13 cellular contexts compared by ENCODE assay signal in genomic region chr7:40595129-40595528, GRCh38.
DNase-seq lines count a peak whose midpoint lies in the region; ATAC-seq and TF ChIP-seq lines count a peak whose summit lies in the region.
"Had no signal": no experiment of that assay in that cellular context is flagged by ENCODE, and none has a peak within 500 bp of the region (broad histone marks: within the 10 kb centered on the region; RNA-seq: fewer than 3 reads in every experiment).

No MANE protein-coding gene starts in this region.

- no peaks in the 10 kb centered on the region for H3K27me3 Mint-ChIP-seq in T-helper 17 cell
- H3K27me3 Mint-ChIP-seq: CD8-positive, alpha-beta memory T cell had no signal

- H3K9me3 ChIP-seq in gastroesophageal sphincter (peaks cover 0 to 14% (median 0%) of the 10 kb centered on the region in 3 donors), sigmoid colon (no peaks in the 10 kb centered on the region), osteoblast (ENCODE audit: low read depth, low read length) (no peaks in the 10 kb centered on the region), T-helper 17 cell (ENCODE audit: control insufficient read depth, low read length, poor library complexity, severe bottlenecking) (no peaks in the 10 kb centered on the region)
- H3K9me3 ChIP-seq: A549 had no signal

- peak; percentile 56 for DNase-seq in amniotic epithelial cell (ENCODE audit: low read depth)
- DNase-seq in sigmoid colon = no peak
- no peak for DNase-seq in osteoblast (ENCODE audit: insufficient read length, low spot score, missing footprints)
- no peak for DNase-seq in T-helper 17 cell
- no peak for DNase-seq in activated CD4-positive, alpha-beta T cell treated with anti-CD3 and anti-CD28 coated beads, Interleukin-2, amount 50 U/mL, for 4 hours
- DNase-seq: CD8-positive, alpha-beta memory T cell; DMS53; HCEC 1CT; HFFc6 had no signal

- H3K27ac ChIP-seq in gastroesophageal sphincter = peak overlapping the region; percentile 39 to 53 (median 50)
- H3K27ac ChIP-seq in sigmoid colon = peak overlapping the region in 3 of 4 donors; percentile 14 to 42 (median 27)
- no peak overlapping the region for H3K27ac ChIP-seq in osteoblast (ENCODE audit: low read depth, low read length)
- H3K27ac ChIP-seq: A549 had no signal

- H3K79me2 ChIP-seq in osteoblast (ENCODE audit: insufficient read depth, low read length) = no peaks in the 10 kb centered on the region

- H3K27me3 ChIP-seq in gastroesophageal sphincter (no peaks in the 10 kb centered on the region), sigmoid colon (no peaks in the 10 kb centered on the region), osteoblast (ENCODE audit: insufficient read depth, low read length) (no peaks in the 10 kb centered on the region)

- no peak for ATAC-seq in gastroesophageal sphincter
- ATAC-seq in T-helper 17 cell = no peak
- ATAC-seq: A549, HepG2 had no signal

- H3K36me3 ChIP-seq in gastroesophageal sphincter (no peaks in the 10 kb centered on the region), sigmoid colon (no peaks in the 10 kb centered on the region), osteoblast (ENCODE audit: insufficient read depth, low read length) (no peaks in the 10 kb centered on the region)

- peaks cover 0 to 19% (median 6%) of the 10 kb centered on the region in 3 donors for H3K4me1 ChIP-seq in gastroesophageal sphincter
- peaks cover 0 to 40% (median 22%) of the 10 kb centered on the region in 4 donors for H3K4me1 ChIP-seq in sigmoid colon
- no peaks in the 10 kb centered on the region for H3K4me1 ChIP-seq in osteoblast (ENCODE audit: insufficient read depth, low read length)
- H3K4me1 ChIP-seq: A549 had no signal

- H3K27ac Mint-ChIP-seq in T-helper 17 cell = no peak overlapping the region
- H3K27ac Mint-ChIP-seq: CD14-positive monocyte; CD8-positive, alpha-beta memory T cell; HFFc6 had no signal

- no peaks in the 10 kb centered on the region for H4K20me1 ChIP-seq in osteoblast (ENCODE audit: insufficient read depth, low read length)

- TF ChIP-seq POLR2A in gastroesophageal sphincter (IDR thresholded peaks at IDR 0.05) (no peak), sigmoid colon (IDR thresholded peaks at IDR 0.05) (no peak)

- no peaks in the 10 kb centered on the region for H3K4me1 Mint-ChIP-seq in T-helper 17 cell

- intact Hi-C loops in sigmoid colon (cut with DNase I) = no loop called here

- 45 to 47% methylated on average over 6 of the region's 6 CpGs for WGBS in gastroesophageal sphincter (ENCODE audit: low coverage in 1 of 2), 2 donors
- 87 to 88% methylated on average over 6 of the region's 6 CpGs for WGBS in sigmoid colon, 2 donors

- no peak for TF ChIP-seq CTCF in gastroesophageal sphincter (IDR thresholded peaks at IDR 0.05)
- no peak for TF ChIP-seq CTCF in sigmoid colon (IDR thresholded peaks at IDR 0.05)
- TF ChIP-seq CTCF in osteoblast (IDR thresholded peaks at IDR 0.05; ENCODE audit: extremely low read depth, low read depth, low read length) = no peak

- H3K4me3 Mint-ChIP-seq in T-helper 17 cell = no peak overlapping the region
- H3K4me3 Mint-ChIP-seq: CD14-positive monocyte; CD8-positive, alpha-beta memory T cell; HFFc6 had no signal

- peaks cover 2% of the 10 kb centered on the region for H3K36me3 Mint-ChIP-seq in T-helper 17 cell (ENCODE audit: low read depth)
- H3K36me3 Mint-ChIP-seq: CD14-positive monocyte; CD8-positive, alpha-beta memory T cell had no signal

- H3K4me2 ChIP-seq in osteoblast (ENCODE audit: insufficient read depth, low read length) = no peak overlapping the region
- H3K4me2 ChIP-seq: A549 had no signal

- no peak overlapping the region for H2AFZ ChIP-seq in osteoblast (ENCODE audit: low read length)

- no peak overlapping the region for H3K4me3 ChIP-seq in gastroesophageal sphincter
- no peak overlapping the region for H3K4me3 ChIP-seq in sigmoid colon
- no peak overlapping the region for H3K4me3 ChIP-seq in osteoblast (ENCODE audit: insufficient read depth, low read length)
- H3K4me3 ChIP-seq: A549 had no signal

- TF ChIP-seq EP300 in gastroesophageal sphincter (IDR thresholded peaks at IDR 0.05) = no peak
- no peak for TF ChIP-seq EP300 in sigmoid colon (IDR thresholded peaks at IDR 0.05)
